In genomic region chr11:86952933-86953637, GRCh38 we compare ENCODE assay signal across 1 cellular context.
TF ChIP-seq lines count a peak whose summit lies in the region.

No MANE protein-coding gene starts in this region.

TF ChIP-seq in IMR-90, 13 proteins besides CTCF, POLR2A, EP300 and RAD21 (continued from another document):
- TF ChIP-seq BHLHE40 (IDR thresholded peaks at IDR 0.05; ENCODE audit: low read depth, low read length) (no peak), CHD1 (IDR thresholded peaks at IDR 0.05; ENCODE audit: low read depth, low read length) (no peak), ELK1 (IDR thresholded peaks at IDR 0.05; ENCODE audit: borderline replicate concordance, low read depth, low read length) (no peak), USF2 (IDR thresholded peaks at IDR 0.05; ENCODE audit: low read depth, low read length) (no peak), MAZ (IDR thresholded peaks at IDR 0.05; ENCODE audit: borderline replicate concordance, low read depth, low read length) (no peak), FOS (IDR thresholded peaks at IDR 0.05; ENCODE audit: low read depth, low read length) (no peak)
